13 cellular contexts compared by ENCODE assay signal in genomic region chr7:127870231-127870907, GRCh38.
A peak's percentile ranks its signal among the peaks of the same experiment; 100 is the strongest.
DNase-seq lines count a peak whose midpoint lies in the region; ATAC-seq and FAIRE-seq lines count a peak whose summit lies in the region.
"Had no signal": no experiment of that assay in that cellular context is flagged by ENCODE, and none has a peak within 500 bp of the region (broad histone marks: within the 10 kb centered on the region; RNA-seq: fewer than 3 reads in every experiment).

No MANE protein-coding gene starts in this region.

- in situ Hi-C loops in G401 (cut with HindIII; ENCODE audit: low sequenced_read_pairs), result no loop called here

- peak; percentile 59 for ATAC-seq in GM18870 (IDR thresholded peaks at IDR 0.05; ENCODE audit: unreplicated experiment)
- peak; percentile 70 for ATAC-seq in GM21786 (IDR thresholded peaks at IDR 0.05; ENCODE audit: unreplicated experiment)
- ATAC-seq in HG03460 (IDR thresholded peaks at IDR 0.05; ENCODE audit: unreplicated experiment), result peak; percentile 73
- ATAC-seq: CD8-positive, alpha-beta T cell had no signal

- H3K27ac ChIP-seq in substantia nigra (ENCODE audit: low read depth, low read length, poor library complexity, severe bottlenecking), result no peak overlapping the region
- H3K27ac ChIP-seq: SJSA1 had no signal

- DNase-seq in frontal cortex (ENCODE audit: low spot score in 2 of 2), result no peak
- no peak for DNase-seq in substantia nigra (lab: John Stamatoyannopoulos, UW)
- DNase-seq in H4 (ENCODE audit: low spot score), result no peak
- no peak for DNase-seq in G401 (ENCODE audit: low spot score)
- no peak for DNase-seq in T-helper 1 cell
- DNase-seq: activated naive CD8-positive, alpha-beta T cell treated with anti-CD3 and anti-CD28 coated beads, Interleukin-2, amount 10 ng/mL, durations not matched to agents 7 days and 5 days; CD8-positive, alpha-beta T cell; hippocampal formation; NCI-H2081 treated with DMSO at 0.1 percent for 48 hours had no signal

- FAIRE-seq in frontal cortex (lab: Jason Lieb, UNC), result peak; percentile 88
